ENCODE assay signal across 17 cellular contexts in the genomic region with DNA sequence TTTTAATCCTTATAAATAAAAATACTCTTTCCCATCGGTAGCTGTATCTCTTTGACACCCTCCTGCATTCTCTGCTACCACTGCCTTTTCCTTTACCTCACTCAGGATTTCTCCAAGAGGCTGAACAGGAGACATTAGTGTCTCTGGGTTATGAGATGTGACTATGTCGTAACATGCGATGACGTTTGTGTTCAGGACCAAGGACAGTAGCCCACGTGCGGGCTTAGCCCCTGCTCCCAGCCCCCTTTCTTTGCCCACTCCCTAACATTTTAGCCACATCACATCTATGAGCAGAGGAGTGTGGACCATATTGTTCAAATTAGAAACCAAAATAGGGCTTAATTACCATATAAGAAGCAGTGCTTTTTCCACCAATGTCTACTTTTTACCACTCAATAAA.
DNase-seq lines count a peak whose midpoint lies in the region; ATAC-seq, FAIRE-seq and TF ChIP-seq lines count a peak whose summit lies in the region.
"Had no signal": no experiment of that assay in that cellular context is flagged by ENCODE, and none has a peak within 500 bp of the region (broad histone marks: within the 10 kb centered on the region; RNA-seq: fewer than 3 reads in every experiment).

No MANE protein-coding gene starts in this region.

- TF ChIP-seq CTCF in right atrium auricular region (IDR thresholded peaks at IDR 0.05): no peak
- TF ChIP-seq CTCF in fibroblast of villous mesenchyme (IDR thresholded peaks at IDR 0.05; ENCODE audit: insufficient read depth, low read depth, low read length): no peak
- TF ChIP-seq CTCF in tibial artery (IDR thresholded peaks at IDR 0.05): no peak

- H3K9me3 ChIP-seq in right atrium auricular region (no peaks in the 10 kb centered on the region), tibial artery (no peaks in the 10 kb centered on the region)
- H3K9me3 ChIP-seq: breast epithelium, mucosa of descending colon, psoas muscle had no signal

- no peak for DNase-seq in Right ventricle myocardium superior
- no peak for DNase-seq in right atrium auricular region (ENCODE audit: low spot score)
- peak; percentile 29 for DNase-seq in RPMI7951 (ENCODE audit: low read depth)
- peak; percentile 11 for DNase-seq in fibroblast of villous mesenchyme (ENCODE audit: low read depth)
- DNase-seq in urothelium cell line (ENCODE audit: low spot score): peak; percentile 21
- no peak for DNase-seq in NCI-H1092 treated with DMSO at 0.1 percent for 48 hours (lab: John Stamatoyannopoulos, UW)
- no peak for DNase-seq in stimulated activated CD4-positive, alpha-beta T cell treated with anti-CD3 and anti-CD28 coated beads, Interleukin-4, amount 100 ng/mL, for 24 hours
- DNase-seq in tibial artery: no peak
- DNase-seq: activated CD4-positive, alpha-beta T cell treated with anti-CD3 and anti-CD28 coated beads for 4 hours; HCEC 1CT; mucosa of descending colon; NCI-H748 treated with DMSO at 0.1 percent for 48 hours; psoas muscle; stimulated activated CD4-positive, alpha-beta T cell treated with anti-CD3 and anti-CD28 coated beads, Interleukin-2, amount 100 ng/mL, for 48 hours; stimulated activated naive B cell treated with anti-CD40 and anti-IgM and Interleukin-4, amounts not matched to agents 10 μg/mL and 1 μg/mL and 100 μg/mL, for 72 hours; SW 1271 had no signal

- H3K4me1 ChIP-seq in right atrium auricular region (peaks cover 0 to 8% of the 10 kb centered on the region in 2 donors), tibial artery (peaks cover 0 to 5% (median 0%) of the 10 kb centered on the region in 4 donors)
- H3K4me1 ChIP-seq: breast epithelium, psoas muscle had no signal

- peak; percentile 29 for ATAC-seq in Right ventricle myocardium superior (ENCODE audit: poor library complexity)
- ATAC-seq: mucosa of descending colon; stimulated activated naive B cell treated with anti-CD40 and anti-IgM and Interleukin-4, amounts not matched to agents 10 μg/mL and 1 μg/mL and 100 μg/mL, for 72 hours had no signal

- intact Hi-C loops in Right ventricle myocardium superior (cut with DNase I): no loop called here
- intact Hi-C loops in tibial artery (cut with DNase I; ENCODE audit: low total_unique reads): no loop called here

- H3K27me3 ChIP-seq in right atrium auricular region: no peaks in the 10 kb centered on the region
- H3K27me3 ChIP-seq in tibial artery: no peaks in the 10 kb centered on the region
- H3K27me3 ChIP-seq: breast epithelium had no signal

- no peak for FAIRE-seq in urothelium cell line (lab: Jason Lieb, UNC)

- H3K4me3 ChIP-seq in right atrium auricular region (no peak overlapping the region), fibroblast of villous mesenchyme (ENCODE audit: low read depth, low read length) (no peak overlapping the region), tibial artery (no peak overlapping the region)
- H3K4me3 ChIP-seq: breast epithelium, mucosa of descending colon, psoas muscle had no signal

- H3K27ac ChIP-seq in right atrium auricular region (no peak overlapping the region), tibial artery (no peak overlapping the region)
- H3K27ac ChIP-seq: breast epithelium, psoas muscle had no signal

- H3K36me3 ChIP-seq in right atrium auricular region (no peaks in the 10 kb centered on the region), tibial artery (no peaks in the 10 kb centered on the region)
- H3K36me3 ChIP-seq: breast epithelium had no signal

Comparison
In these comparisons a context has a peak if more than half of its experiments do, and no peak if none do; other contexts are left out.
1. DNase-seq: peak in RPMI7951 (single experiment), fibroblast of villous mesenchyme (single experiment) and urothelium cell line (single experiment); none in Right ventricle myocardium superior (single experiment), right atrium auricular region (single experiment), NCI-H1092 treated with DMSO at 0.1 percent for 48 hours (single experiment), stimulated activated CD4-positive, alpha-beta T cell treated with anti-CD3 and anti-CD28 coated beads, Interleukin-4, amount 100 ng/mL, for 24 hours (single experiment) and tibial artery (0 of 2).